Comparison of ENCODE assay signal across 8 cellular contexts in genomic region chr4:8198906-8199593, GRCh38. TPM values are rescaled to one million over a fixed set of nuclear protein-coding genes. Genes with fewer than 3 reads are reported as not detected.
DNase-seq lines count a peak whose midpoint lies in the region; ATAC-seq and TF ChIP-seq lines count a peak whose summit lies in the region.

SH3TC1 (plus strand) TSS chr4:8199290; CDS start chr4:8205195, 5,905 bp downstream.

- intact Hi-C loops in Caco-2 (cut with micrococcal nuclease; ENCODE audit: unreplicated experiment) (loop anchor here (2.0 kb wide), 1 partner anchor 40 kb away; no protein-coding TSS in a partner anchor), left ventricle myocardium inferior (cut with micrococcal nuclease) (no loop called here)

- DNase-seq in Caco-2 (peak; percentile 86 to 88), HL-60 (ENCODE audit: low read depth in 1 of 2, low spot score in 1 of 2) (peak; percentile 84 to 93), amniotic stem cell (lab: John Stamatoyannopoulos, UW) (peak; percentile 67), left ventricle myocardium inferior (peak; percentile 89), renal cortical epithelial cell (ENCODE audit: low read depth) (peak; percentile 85)
- no peak for DNase-seq in effector CD8-positive, alpha-beta T cell (lab: John Stamatoyannopoulos, UW)

- peaks cover 4% of the 10 kb centered on the region for H3K36me3 Mint-ChIP-seq in Caco-2 (ENCODE audit: insufficient read depth, unreplicated experiment)

- H3K9me3 ChIP-seq in Caco-2 (no peaks in the 10 kb centered on the region), SU-DHL-6 (ENCODE audit: insufficient read depth, low read length) (no peaks in the 10 kb centered on the region), left ventricle myocardium inferior (replicated peaks) (no peaks in the 10 kb centered on the region)

- H3K27ac ChIP-seq in HL-60 (replicated peaks) (peak within 1 kb of the TSS; percentile 74), SU-DHL-6 (ENCODE audit: low read depth, low read length) (peak within 1 kb of the TSS; percentile 38; the same call in 1 of the 2 replicates), left ventricle myocardium inferior (replicated peaks) (peak within 1 kb of the TSS; percentile 84)

- H3K36me3 ChIP-seq in Caco-2 (ENCODE audit: control insufficient read depth, insufficient read depth, low read length) (no peaks in the 10 kb centered on the region), SU-DHL-6 (ENCODE audit: low read length) (no peaks in the 10 kb centered on the region), left ventricle myocardium inferior (no peaks in the 10 kb centered on the region)

- H3K27ac Mint-ChIP-seq in Caco-2 (ENCODE audit: unreplicated experiment): peak within 1 kb of the TSS; percentile 89

- H3K27me3 Mint-ChIP-seq in Caco-2 (ENCODE audit: insufficient read depth, unreplicated experiment): no peaks in the 10 kb centered on the region

- H3K4me3 ChIP-seq in Caco-2 (ENCODE audit: low read depth, low read length) (peak within 1 kb of the TSS; percentile 44), HL-60 (replicated peaks; ENCODE audit: insufficient read depth, low read length) (peak within 1 kb of the TSS; percentile 38), SU-DHL-6 (ENCODE audit: insufficient read depth, low read length, poor library complexity, severe bottlenecking) (no peak within 1 kb of the TSS), left ventricle myocardium inferior (peak within 1 kb of the TSS; percentile 66)

- H3K4me1 ChIP-seq in Caco-2 (peaks cover 48% of the 10 kb centered on the region), left ventricle myocardium inferior (peaks cover 69% of the 10 kb centered on the region)

- H3F3A ChIP-seq in SU-DHL-6 (ENCODE audit: insufficient read depth): no peaks in the 10 kb centered on the region

- no peaks in the 10 kb centered on the region for H3K79me2 ChIP-seq in SU-DHL-6 (ENCODE audit: insufficient read depth, low read length)

- no peaks in the 10 kb centered on the region for H3K9me2 ChIP-seq in SU-DHL-6 (replicated peaks; ENCODE audit: insufficient read depth, low read length)

- CTCF ChIA-PET in Caco-2 (lab: Charles Lee): interaction anchor here (0.9 to 1.6 kb wide), 6 partner anchors 12 to 212 kb away, joined by 3 to 22 read pairs (median 4); no protein-coding TSS in a partner anchor

- H3K27me3 ChIP-seq in Caco-2 (replicated peaks; ENCODE audit: control insufficient read depth, insufficient read depth, low read length) (no peaks in the 10 kb centered on the region), HL-60 (ENCODE audit: insufficient read depth, poor library complexity, severe bottlenecking) (no peaks in the 10 kb centered on the region), SU-DHL-6 (ENCODE audit: low read length) (no peaks in the 10 kb centered on the region), left ventricle myocardium inferior (ENCODE audit: low read depth) (no peaks in the 10 kb centered on the region)

- peak within 1 kb of the TSS; percentile 81 for H3K4me3 Mint-ChIP-seq in Caco-2 (ENCODE audit: unreplicated experiment)

- H2AFZ ChIP-seq in SU-DHL-6 (ENCODE audit: low read depth, low read length, severe bottlenecking): peak within 1 kb of the TSS; percentile 2

- no peaks in the 10 kb centered on the region for H3K9me3 Mint-ChIP-seq in Caco-2 (ENCODE audit: unreplicated experiment)

- no peak for TF ChIP-seq CTCF in Caco-2 (IDR thresholded peaks at IDR 0.05; ENCODE audit: insufficient read depth in 1 of 2, low read depth in 1 of 2, low read length in 1 of 2, severe bottlenecking in 1 of 2, unreplicated experiment in 1 of 2)
- TF ChIP-seq CTCF in HL-60 (IDR thresholded peaks at IDR 0.05; ENCODE audit: insufficient read depth, low read length): no peak
- no peak for TF ChIP-seq CTCF in SU-DHL-6 (IDR thresholded peaks at IDR 0.05; ENCODE audit: insufficient read depth, low read length, poor library complexity, severe bottlenecking)
- no peak for TF ChIP-seq CTCF in left ventricle myocardium inferior (IDR thresholded peaks at IDR 0.05; ENCODE audit: borderline replicate concordance)

- no peaks in the 10 kb centered on the region for H4K20me1 ChIP-seq in SU-DHL-6 (ENCODE audit: low read depth, low read length)

- BruUV-seq in Caco-2 (replicated peaks; lab: Mats Ljungman, UMichigan): no TSS peak

- POLR2A ChIA-PET in Caco-2 (lab: Charles Lee): no interaction called here

- peak; percentile 76 for ATAC-seq in GM19468 (IDR thresholded peaks at IDR 0.05; ENCODE audit: extremely low read depth, unreplicated experiment)

- peak within 1 kb of the TSS; percentile 44 for H3K4me2 ChIP-seq in SU-DHL-6 (ENCODE audit: low read depth, low read length, poor library complexity, severe bottlenecking)

- H3K9ac ChIP-seq in SU-DHL-6 (ENCODE audit: low read length): 0 out of 2 replicates have a peak within 1 kb of the TSS, but pooled peaks have one; percentile 7

- H3K4me1 Mint-ChIP-seq in Caco-2 (ENCODE audit: low read depth, unreplicated experiment): peaks cover 17% of the 10 kb centered on the region

RNA-seq across cellular contexts. Expression of gene SH3TC1, which starts in this region (rescaled TPM):
- 17.2 and 18.6 TPM in 2 replicates for total RNA-seq in Caco-2 (2022)
- 13.6 TPM for total RNA-seq in left ventricle myocardium inferior
- total RNA-seq in renal cortical epithelial cell: 25.4 and 27.2 TPM in 2 replicates
